ENCODE assay signal across 1 cellular context in genomic region chr19:16868423-16869130, GRCh38.
TF ChIP-seq lines count a peak whose summit lies in the region.

No MANE protein-coding gene starts in this region.

TF ChIP-seq in HepG2, 621 proteins besides CTCF, POLR2A, EP300 and RAD21:
- TF ChIP-seq ZNF616 (CRISPR knock-in tag; IDR thresholded peaks at IDR 0.05; ENCODE audit: low read depth), result no peak
- no peak for TF ChIP-seq ZSCAN31 (CRISPR knock-in tag; IDR thresholded peaks at IDR 0.05; ENCODE audit: low read depth)
- TF ChIP-seq AGO2 (optimal IDR thresholded peaks at IDR 0.05; ENCODE audit: low read depth, low read length), result peak; percentile 17
TF ChIP-seq in HepG2: peak in this region for 1.
